ENCODE assay signal across 11 cellular contexts in the genomic region with DNA sequence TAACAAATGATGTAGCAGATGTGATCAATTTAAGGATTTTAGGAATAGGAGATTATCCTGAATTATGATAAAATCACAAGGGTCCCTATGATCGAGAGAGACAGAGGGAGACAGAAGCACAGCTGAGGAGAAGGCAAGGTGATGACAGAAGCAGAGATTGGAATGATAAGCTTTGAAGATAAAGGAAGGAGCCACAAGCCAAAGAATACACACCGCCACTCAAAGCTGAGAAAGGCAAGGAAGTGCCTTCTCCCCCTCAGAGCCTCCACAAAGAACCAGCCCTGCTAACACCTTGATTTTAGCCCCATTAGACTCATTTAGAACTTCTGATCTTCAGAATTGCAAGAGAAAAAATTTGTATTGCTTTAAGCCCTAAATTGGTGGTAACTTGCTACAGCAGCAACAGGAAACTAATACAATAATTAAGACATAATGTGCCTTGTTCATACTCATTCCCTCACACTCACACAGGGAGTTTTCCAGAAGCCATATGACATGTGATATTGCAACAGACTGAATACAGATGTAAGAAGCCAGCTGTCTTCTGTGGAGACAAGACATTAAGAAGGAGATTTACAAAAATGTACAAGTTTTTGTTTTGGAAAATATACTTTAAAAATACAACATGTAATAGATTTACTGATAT. TPM values are rescaled to one million over a fixed set of nuclear protein-coding genes. Genes with fewer than 3 reads are reported as not detected.
DNase-seq lines count a peak whose midpoint lies in the region; ATAC-seq and TF ChIP-seq lines count a peak whose summit lies in the region.
"Had no signal": no experiment of that assay in that cellular context is flagged by ENCODE, and none has a peak within 500 bp of the region (broad histone marks: within the 10 kb centered on the region; RNA-seq: fewer than 3 reads in every experiment).

No MANE protein-coding gene starts in this region.

- WGBS in gastroesophageal sphincter (ENCODE audit: low coverage in 1 of 2), 2 donors: 74 to 83% methylated on average over 2 of the region's 2 CpGs
- WGBS in transverse colon (ENCODE audit: low coverage in 1 of 2), 2 donors: 81 to 94% methylated on average over 2 of the region's 2 CpGs

- no peaks in the 10 kb centered on the region for H3K27me3 Mint-ChIP-seq in activated naive CD4-positive, alpha-beta T cell treated with anti-CD3 and anti-CD28 coated beads, Interleukin-2, amount 50 U/mL, for 24 hours
- H3K27me3 Mint-ChIP-seq in activated T-helper 17 cell treated with anti-CD3 and anti-CD28 coated beads, Interleukin-2, amount 50 U/mL, for 72 hours: no peaks in the 10 kb centered on the region

- H3K4me1 Mint-ChIP-seq in activated naive CD4-positive, alpha-beta T cell treated with anti-CD3 and anti-CD28 coated beads, Interleukin-2, amount 50 U/mL, for 24 hours: peaks cover 82% of the 10 kb centered on the region
- H3K4me1 Mint-ChIP-seq in activated T-helper 17 cell treated with anti-CD3 and anti-CD28 coated beads, Interleukin-2, amount 50 U/mL, for 72 hours: peaks cover 48% of the 10 kb centered on the region

- peaks cover 0 to 20% (median 0%) of the 10 kb centered on the region in 3 donors for H3K4me1 ChIP-seq in gastroesophageal sphincter
- H3K4me1 ChIP-seq in transverse colon: peaks cover 0 to 23% (median 14%) of the 10 kb centered on the region in 4 donors
- H3K4me1 ChIP-seq: prostate gland had no signal

- no peak for TF ChIP-seq POLR2A in gastroesophageal sphincter (IDR thresholded peaks at IDR 0.05)
- no peak for TF ChIP-seq POLR2A in transverse colon (IDR thresholded peaks at IDR 0.05)

- intact Hi-C loops in transverse colon (cut with DNase I; ENCODE audit: low total_unique reads): no loop called here

- H3K9me3 ChIP-seq in gastroesophageal sphincter (no peaks in the 10 kb centered on the region), transverse colon (no peaks in the 10 kb centered on the region)
- H3K9me3 ChIP-seq: prostate gland had no signal

- H3K4me3 Mint-ChIP-seq in activated naive CD4-positive, alpha-beta T cell treated with anti-CD3 and anti-CD28 coated beads, Interleukin-2, amount 50 U/mL, for 24 hours: peak overlapping the region; percentile 82
- H3K4me3 Mint-ChIP-seq in activated T-helper 17 cell treated with anti-CD3 and anti-CD28 coated beads, Interleukin-2, amount 50 U/mL, for 72 hours: peak overlapping the region; percentile 97

- H3K27ac Mint-ChIP-seq in activated naive CD4-positive, alpha-beta T cell treated with anti-CD3 and anti-CD28 coated beads, Interleukin-2, amount 50 U/mL, for 24 hours: peak overlapping the region; percentile 86
- H3K27ac Mint-ChIP-seq in activated T-helper 17 cell treated with anti-CD3 and anti-CD28 coated beads, Interleukin-2, amount 50 U/mL, for 72 hours: peak overlapping the region; percentile 66

- in situ Hi-C loops in transverse colon (cut with MboI; ENCODE audit: low pct_ligation_motif_present in 1 of 4, low pct_unique_long_range_greater_than_20kb in 1 of 4, low sequenced_read_pairs in 3 of 4): loop anchor here in 1 of 4 donors (5.0 kb wide), 1 partner anchor 51 kb away; no protein-coding TSS in a partner anchor

- no peak for ATAC-seq in activated T-helper 17 cell treated with anti-CD3 and anti-CD28 coated beads, Interleukin-2, amount 50 U/mL, for 72 hours (replicated peaks)
- ATAC-seq in gastroesophageal sphincter (peak; percentile 67), HG02759 (IDR thresholded peaks at IDR 0.05; ENCODE audit: unreplicated experiment) (no peak), GM18858 (IDR thresholded peaks at IDR 0.05; ENCODE audit: unreplicated experiment) (no peak)

- H3K27ac ChIP-seq in gastroesophageal sphincter (peak overlapping the region in 1 of 4 donors; percentile 67), transverse colon (peak overlapping the region; percentile 81 to 89 (median 83))

- H3K9me3 Mint-ChIP-seq in activated naive CD4-positive, alpha-beta T cell treated with anti-CD3 and anti-CD28 coated beads, Interleukin-2, amount 50 U/mL, for 24 hours: no peaks in the 10 kb centered on the region
- no peaks in the 10 kb centered on the region for H3K9me3 Mint-ChIP-seq in activated T-helper 17 cell treated with anti-CD3 and anti-CD28 coated beads, Interleukin-2, amount 50 U/mL, for 72 hours

- TF ChIP-seq EP300 in gastroesophageal sphincter (IDR thresholded peaks at IDR 0.05) (no peak), transverse colon (IDR thresholded peaks at IDR 0.05; ENCODE audit: low read depth) (no peak)

- TF ChIP-seq CTCF in gastroesophageal sphincter (IDR thresholded peaks at IDR 0.05) (no peak), transverse colon (IDR thresholded peaks at IDR 0.05) (no peak)

- H3K4me3 ChIP-seq in gastroesophageal sphincter: no peak overlapping the region
- H3K4me3 ChIP-seq in transverse colon: peak overlapping the region in 2 of 4 donors; percentile 56 to 58

- no peak for DNase-seq in activated naive CD4-positive, alpha-beta T cell (lab: John Stamatoyannopoulos, UW)
- DNase-seq in transverse colon (no peak), Kasumi-1 (lab: John Stamatoyannopoulos, UW) (no peak)
- DNase-seq: H7, NCI-H69 had no signal

- peaks cover 0 to 15% of the 10 kb centered on the region in 2 donors for H3K36me3 ChIP-seq in gastroesophageal sphincter
- H3K36me3 ChIP-seq in transverse colon: no peaks in the 10 kb centered on the region
- H3K36me3 ChIP-seq: prostate gland had no signal

- H3K27me3 ChIP-seq in gastroesophageal sphincter: no peaks in the 10 kb centered on the region
- H3K27me3 ChIP-seq in transverse colon: no peaks in the 10 kb centered on the region

- peaks cover 12% of the 10 kb centered on the region for H3K36me3 Mint-ChIP-seq in activated naive CD4-positive, alpha-beta T cell treated with anti-CD3 and anti-CD28 coated beads, Interleukin-2, amount 50 U/mL, for 24 hours
- peaks cover 9% of the 10 kb centered on the region for H3K36me3 Mint-ChIP-seq in activated T-helper 17 cell treated with anti-CD3 and anti-CD28 coated beads, Interleukin-2, amount 50 U/mL, for 72 hours (ENCODE audit: low read depth)

RNA-seq across cellular contexts. Expression of a gene that starts 38.2 kb away (rescaled TPM):
- 10 to 100 TPM; 12.3 to 12.8 TPM for total RNA-seq in activated T-helper 17 cell treated with anti-CD3 and anti-CD28 coated beads, Interleukin-2, amount 50 U/mL, for 72 hours
- 10 to 100 TPM in 1 of 4 donors, 1 to 10 TPM in 3; 4.9 to 12.3 (median 9.1) TPM for total RNA-seq in gastroesophageal sphincter
- total RNA-seq in transverse colon: 100 to 1,000 TPM in 3 of 4 donors, 10 to 100 TPM in 1; 91.5 to 179 (median 116) TPM

Comparison
In these comparisons a context has a peak if more than half of its experiments do, and no peak if none do; other contexts are left out.
1. RNA of a gene that starts 38.2 kb away (total RNA-seq): 91.5 to 179 TPM in transverse colon; 12.3 to 12.8 TPM in activated T-helper 17 cell treated with anti-CD3 and anti-CD28 coated beads, Interleukin-2, amount 50 U/mL, for 72 hours and 4.9 to 12.3 TPM in gastroesophageal sphincter; every median in the first group is over 4 times any median in the second.